In the genomic region with DNA sequence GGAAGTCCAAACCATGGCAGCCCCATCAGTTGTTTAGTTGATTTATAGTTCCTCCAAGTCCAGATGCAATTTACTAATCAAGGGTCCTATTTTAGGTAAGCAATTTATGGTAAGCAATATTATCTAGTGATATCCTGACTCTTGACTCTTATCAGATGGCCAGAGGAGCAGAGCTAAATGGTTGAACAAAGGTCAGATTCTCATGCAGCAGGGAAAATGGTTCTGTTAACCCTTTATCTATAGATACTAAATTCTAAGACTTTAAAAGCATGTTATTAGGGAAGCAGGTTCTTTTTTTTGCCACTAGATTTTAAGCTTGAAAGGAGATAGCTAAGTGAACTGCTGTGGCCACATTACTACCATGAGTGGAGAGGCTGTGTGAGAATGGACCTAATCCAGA, we compare ENCODE assay signal across 22 cellular contexts.
"Had no signal": no experiment of that assay in that cellular context is flagged by ENCODE, and none has a peak within 500 bp of the region (broad histone marks: within the 10 kb centered on the region; RNA-seq: fewer than 3 reads in every experiment).

No MANE protein-coding gene starts in this region.

- H3K27me3 ChIP-seq: dorsolateral prefrontal cortex, esophagus muscularis mucosa, foreskin keratinocyte, gastroesophageal sphincter, heart left ventricle, left lung had no signal

- H3K4me1 ChIP-seq: esophagus muscularis mucosa, foreskin keratinocyte, gastroesophageal sphincter, heart left ventricle, left lung, lower lobe of right lung had no signal

- H3K9me3 ChIP-seq: esophagus muscularis mucosa, gastroesophageal sphincter, heart left ventricle, left lung, lower lobe of right lung had no signal

- H3K9me3 Mint-ChIP-seq: mesothelial cell of epicardium had no signal

- H3K4me3 ChIP-seq: coronary artery, dorsolateral prefrontal cortex, esophagus muscularis mucosa, gastroesophageal sphincter, heart left ventricle, left lung, lower lobe of right lung, mucosa of descending colon had no signal

- H3K27ac ChIP-seq: coronary artery, dorsolateral prefrontal cortex, esophagus muscularis mucosa, foreskin keratinocyte, gastroesophageal sphincter, heart left ventricle, left lung, lower lobe of right lung had no signal

- FAIRE-seq: colon, endothelial cell of umbilical vein, frontal cortex, islet of Langerhans, keratinocyte had no signal

- H3K4me1 Mint-ChIP-seq: mesothelial cell of epicardium had no signal

- ATAC-seq: foreskin keratinocyte, gastroesophageal sphincter, heart left ventricle, left cardiac atrium, left lung, left ventricle myocardium superior, lower lobe of right lung, mucosa of descending colon had no signal

- H3K4me3 Mint-ChIP-seq: mesothelial cell of epicardium had no signal

- H3K27ac Mint-ChIP-seq: mesothelial cell of epicardium had no signal

- DNase-seq: dermis blood vessel endothelial cell; dorsolateral prefrontal cortex; effector CD4-positive, alpha-beta T cell; effector memory CD4-positive, alpha-beta T cell; foreskin keratinocyte; heart left ventricle; hippocampal formation; left cardiac atrium; left lung; left ventricle myocardium superior; lower lobe of right lung; mesenchymal stem cell; mucosa of descending colon had no signal

- H3K36me3 Mint-ChIP-seq: mesothelial cell of epicardium had no signal

- H3K36me3 ChIP-seq: esophagus muscularis mucosa, gastroesophageal sphincter, heart left ventricle, left lung, lower lobe of right lung had no signal
